Comparison of ENCODE assay signal across 1 cellular context in the genomic region with DNA sequence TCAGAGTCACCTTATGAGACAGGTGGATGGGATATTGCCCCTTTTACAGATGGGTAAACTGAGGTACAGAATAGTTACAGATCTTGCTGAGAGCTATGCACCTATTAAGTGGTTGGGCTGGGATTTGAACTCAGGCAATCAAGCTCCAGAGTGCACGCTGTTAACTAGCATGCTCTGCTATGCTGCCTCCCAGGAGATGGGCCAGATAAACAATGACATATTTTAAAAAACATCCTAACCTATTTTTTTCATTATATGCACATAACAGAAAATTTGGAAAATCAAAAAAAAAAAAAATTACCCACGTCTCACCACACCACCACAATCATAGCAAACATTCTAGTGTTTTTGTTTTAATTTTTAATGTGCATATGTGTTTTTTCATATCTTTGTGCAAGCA.
TF ChIP-seq lines count a peak whose summit lies in the region.

No MANE protein-coding gene starts in this region.

TF ChIP-seq in HCT116, 20 proteins besides CTCF, POLR2A, EP300 and RAD21:
- TF ChIP-seq, protein P1, sequence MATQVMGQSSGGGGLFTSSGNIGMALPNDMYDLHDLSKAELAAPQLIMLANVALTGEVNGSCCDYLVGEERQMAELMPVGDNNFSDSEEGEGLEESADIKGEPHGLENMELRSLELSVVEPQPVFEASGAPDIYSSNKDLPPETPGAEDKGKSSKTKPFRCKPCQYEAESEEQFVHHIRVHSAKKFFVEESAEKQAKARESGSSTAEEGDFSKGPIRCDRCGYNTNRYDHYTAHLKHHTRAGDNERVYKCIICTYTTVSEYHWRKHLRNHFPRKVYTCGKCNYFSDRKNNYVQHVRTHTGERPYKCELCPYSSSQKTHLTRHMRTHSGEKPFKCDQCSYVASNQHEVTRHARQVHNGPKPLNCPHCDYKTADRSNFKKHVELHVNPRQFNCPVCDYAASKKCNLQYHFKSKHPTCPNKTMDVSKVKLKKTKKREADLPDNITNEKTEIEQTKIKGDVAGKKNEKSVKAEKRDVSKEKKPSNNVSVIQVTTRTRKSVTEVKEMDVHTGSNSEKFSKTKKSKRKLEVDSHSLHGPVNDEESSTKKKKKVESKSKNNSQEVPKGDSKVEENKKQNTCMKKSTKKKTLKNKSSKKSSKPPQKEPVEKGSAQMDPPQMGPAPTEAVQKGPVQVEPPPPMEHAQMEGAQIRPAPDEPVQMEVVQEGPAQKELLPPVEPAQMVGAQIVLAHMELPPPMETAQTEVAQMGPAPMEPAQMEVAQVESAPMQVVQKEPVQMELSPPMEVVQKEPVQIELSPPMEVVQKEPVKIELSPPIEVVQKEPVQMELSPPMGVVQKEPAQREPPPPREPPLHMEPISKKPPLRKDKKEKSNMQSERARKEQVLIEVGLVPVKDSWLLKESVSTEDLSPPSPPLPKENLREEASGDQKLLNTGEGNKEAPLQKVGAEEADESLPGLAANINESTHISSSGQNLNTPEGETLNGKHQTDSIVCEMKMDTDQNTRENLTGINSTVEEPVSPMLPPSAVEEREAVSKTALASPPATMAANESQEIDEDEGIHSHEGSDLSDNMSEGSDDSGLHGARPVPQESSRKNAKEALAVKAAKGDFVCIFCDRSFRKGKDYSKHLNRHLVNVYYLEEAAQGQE (IDR thresholded peaks at IDR 0.05; ENCODE audit: low read depth): no peak
- no peak for TF ChIP-seq ZFX (IDR thresholded peaks at IDR 0.05)
- TF ChIP-seq CEBPB (IDR thresholded peaks at IDR 0.05; ENCODE audit: low read depth): no peak
- TF ChIP-seq POLR2AphosphoS5 (IDR thresholded peaks at IDR 0.05; ENCODE audit: low read depth, low read length): no peak
- TF ChIP-seq EZH2phosphoT487 (IDR thresholded peaks at IDR 0.05; ENCODE audit: borderline replicate concordance): no peak
- no peak for TF ChIP-seq EZH2 (IDR thresholded peaks at IDR 0.05)
- TF ChIP-seq YY1 (IDR thresholded peaks at IDR 0.05; ENCODE audit: extremely low read depth, insufficient replicate concordance, low read depth, low read length): no peak
- TF ChIP-seq TCF7L2 (IDR thresholded peaks at IDR 0.05; ENCODE audit: borderline replicate concordance, extremely low read depth, insufficient read depth, insufficient read length): no peak
- TF ChIP-seq ZNF274 (IDR thresholded peaks at IDR 0.05; ENCODE audit: low read depth, low read length): no peak
- TF ChIP-seq SIN3A (IDR thresholded peaks at IDR 0.05; ENCODE audit: low read depth): no peak
- TF ChIP-seq JUND (IDR thresholded peaks at IDR 0.05): no peak
- no peak for TF ChIP-seq FOSL1 (IDR thresholded peaks at IDR 0.05; ENCODE audit: low read depth)
- TF ChIP-seq, protein P2, sequence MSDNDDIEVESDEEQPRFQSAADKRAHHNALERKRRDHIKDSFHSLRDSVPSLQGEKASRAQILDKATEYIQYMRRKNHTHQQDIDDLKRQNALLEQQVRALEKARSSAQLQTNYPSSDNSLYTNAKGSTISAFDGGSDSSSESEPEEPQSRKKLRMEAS (IDR thresholded peaks at IDR 0.05): no peak
- TF ChIP-seq, protein P3, sequence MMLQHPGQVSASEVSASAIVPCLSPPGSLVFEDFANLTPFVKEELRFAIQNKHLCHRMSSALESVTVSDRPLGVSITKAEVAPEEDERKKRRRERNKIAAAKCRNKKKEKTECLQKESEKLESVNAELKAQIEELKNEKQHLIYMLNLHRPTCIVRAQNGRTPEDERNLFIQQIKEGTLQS (IDR thresholded peaks at IDR 0.05): no peak
- TF ChIP-seq, protein P4, sequence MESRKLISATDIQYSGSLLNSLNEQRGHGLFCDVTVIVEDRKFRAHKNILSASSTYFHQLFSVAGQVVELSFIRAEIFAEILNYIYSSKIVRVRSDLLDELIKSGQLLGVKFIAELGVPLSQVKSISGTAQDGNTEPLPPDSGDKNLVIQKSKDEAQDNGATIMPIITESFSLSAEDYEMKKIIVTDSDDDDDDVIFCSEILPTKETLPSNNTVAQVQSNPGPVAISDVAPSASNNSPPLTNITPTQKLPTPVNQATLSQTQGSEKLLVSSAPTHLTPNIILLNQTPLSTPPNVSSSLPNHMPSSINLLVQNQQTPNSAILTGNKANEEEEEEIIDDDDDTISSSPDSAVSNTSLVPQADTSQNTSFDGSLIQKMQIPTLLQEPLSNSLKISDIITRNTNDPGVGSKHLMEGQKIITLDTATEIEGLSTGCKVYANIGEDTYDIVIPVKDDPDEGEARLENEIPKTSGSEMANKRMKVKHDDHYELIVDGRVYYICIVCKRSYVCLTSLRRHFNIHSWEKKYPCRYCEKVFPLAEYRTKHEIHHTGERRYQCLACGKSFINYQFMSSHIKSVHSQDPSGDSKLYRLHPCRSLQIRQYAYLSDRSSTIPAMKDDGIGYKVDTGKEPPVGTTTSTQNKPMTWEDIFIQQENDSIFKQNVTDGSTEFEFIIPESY (IDR thresholded peaks at IDR 0.05; ENCODE audit: extremely low read depth, insufficient replicate concordance, low read length): no peak
- TF ChIP-seq CBX3 (IDR thresholded peaks at IDR 0.05; ENCODE audit: low read depth): no peak
- no peak for TF ChIP-seq SP1 (IDR thresholded peaks at IDR 0.05; ENCODE audit: low read depth)
- no peak for TF ChIP-seq SRF (IDR thresholded peaks at IDR 0.05; ENCODE audit: low read depth)
- TF ChIP-seq EGR1 (IDR thresholded peaks at IDR 0.05; ENCODE audit: low read depth): no peak
- no peak for TF ChIP-seq ELF1 (IDR thresholded peaks at IDR 0.05; ENCODE audit: borderline replicate concordance, low read depth)
